In the genomic region with DNA sequence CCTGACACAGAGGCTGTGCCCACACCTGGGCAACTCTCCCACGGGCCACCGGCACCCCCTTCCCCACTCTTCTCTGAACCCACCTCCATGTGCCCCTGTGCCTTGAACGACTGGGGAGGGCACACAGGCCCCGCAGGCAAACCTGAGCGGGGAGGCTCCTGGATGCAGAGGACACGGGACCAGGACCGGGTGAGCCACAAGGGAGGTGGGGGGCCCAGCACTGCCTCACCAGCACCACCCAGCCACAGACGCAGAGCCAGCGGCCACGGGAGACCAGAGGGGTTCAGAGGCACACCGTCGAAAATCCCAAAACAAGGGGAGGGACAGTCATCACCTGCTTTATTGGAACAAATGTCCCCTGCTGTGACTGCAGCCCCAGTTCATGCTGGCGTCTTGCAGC, we compare ENCODE assay signal across 29 cellular contexts.
"Had no signal": no experiment of that assay in that cellular context is flagged by ENCODE, and none has a peak within 500 bp of the region (broad histone marks: within the 10 kb centered on the region; RNA-seq: fewer than 3 reads in every experiment).

No MANE protein-coding gene starts in this region.

- H3K9me3 Mint-ChIP-seq: activated naive CD4-positive, alpha-beta T cell treated with anti-CD3 and anti-CD28 coated beads, Interleukin-2, amount 50 U/mL, for 24 hours; immature natural killer cell; naive B cell; neural crest cell; stimulated activated naive B cell treated with anti-CD40 and anti-IgM and Interleukin-4, amounts not matched to agents 10 μg/mL and 1 μg/mL and 100 μg/mL, for 72 hours; T-cell; type B pancreatic cell had no signal

- H3K4me2 ChIP-seq: hepatocyte had no signal

- H3K36me3 ChIP-seq: adrenal gland, left lung, right lobe of liver had no signal

- H3K27me3 Mint-ChIP-seq: activated naive CD4-positive, alpha-beta T cell treated with anti-CD3 and anti-CD28 coated beads, Interleukin-2, amount 50 U/mL, for 24 hours; naive B cell; stimulated activated naive B cell treated with anti-CD40 and anti-IgM and Interleukin-4, amounts not matched to agents 10 μg/mL and 1 μg/mL and 100 μg/mL, for 72 hours; T-cell; type B pancreatic cell had no signal

- H3K27me3 ChIP-seq: adrenal gland, hepatocyte, left lung, right lobe of liver had no signal

- H3K27ac ChIP-seq: adrenal gland, hepatocyte, left lung, right lobe of liver had no signal

- H3K4me3 ChIP-seq: adrenal gland, hepatocyte, left lung, lung, right lobe of liver had no signal

- FAIRE-seq: astrocyte, colon, endothelial cell of umbilical vein, frontal cortex, small intestine had no signal

- H2AFZ ChIP-seq: hepatocyte had no signal

- H3K4me3 Mint-ChIP-seq: activated CD8-positive, alpha-beta T cell treated with anti-CD3 and anti-CD28 coated beads, Interleukin-2, amount 10 ng/mL, durations not matched to agents 7 days and 5 days; activated naive CD4-positive, alpha-beta T cell treated with anti-CD3 and anti-CD28 coated beads, Interleukin-2, amount 50 U/mL, for 24 hours; immature natural killer cell; neural crest cell; stimulated activated naive B cell treated with anti-CD40 and anti-IgM and Interleukin-4, amounts not matched to agents 10 μg/mL and 1 μg/mL and 100 μg/mL, for 72 hours had no signal

- ATAC-seq: activated CD8-positive, alpha-beta T cell treated with anti-CD3 and anti-CD28 coated beads, Interleukin-2, amount 10 ng/mL, durations not matched to agents 7 days and 5 days; esophagus mucosa; left lung; stimulated activated naive B cell treated with anti-CD40 and anti-IgM and Interleukin-4, amounts not matched to agents 10 μg/mL and 1 μg/mL and 100 μg/mL, for 72 hours; T-cell had no signal

- H3K36me3 Mint-ChIP-seq: immature natural killer cell, naive B cell had no signal

- H3K9me3 ChIP-seq: adrenal gland, left lung, right lobe of liver had no signal

- DNase-seq: activated CD4-positive, alpha-beta T cell treated with anti-CD3 and anti-CD28 coated beads for 1 hour; activated CD4-positive, alpha-beta T cell treated with anti-CD3 and anti-CD28 coated beads, Interleukin-2, amount 50 U/mL, for 1 hour; activated CD8-positive, alpha-beta T cell treated with anti-CD3 and anti-CD28 coated beads, Interleukin-2, amount 10 ng/mL, durations not matched to agents 7 days and 5 days; activated gamma-delta T cell; central memory CD4-positive, alpha-beta T cell; effector memory CD4-positive, alpha-beta T cell; glutamatergic neuron; immature natural killer cell; kidney glomerular epithelial cell; left lung; naive B cell; posterior cingulate gyrus; right lobe of liver; small intestine; stimulated activated CD4-positive, alpha-beta T cell treated with anti-CD3 and anti-CD28 coated beads, Interleukin-2, amount 100 ng/mL, for 24 hours; stimulated activated naive B cell treated with anti-CD40 and anti-IgM and Interleukin-4, amounts not matched to agents 10 μg/mL and 1 μg/mL and 100 μg/mL, for 72 hours; T-cell; T-helper 9 cell had no signal

- H3K27ac Mint-ChIP-seq: activated CD8-positive, alpha-beta T cell treated with anti-CD3 and anti-CD28 coated beads, Interleukin-2, amount 10 ng/mL, durations not matched to agents 7 days and 5 days had no signal
